ENCODE assay signal across 8 cellular contexts in the genomic region with DNA sequence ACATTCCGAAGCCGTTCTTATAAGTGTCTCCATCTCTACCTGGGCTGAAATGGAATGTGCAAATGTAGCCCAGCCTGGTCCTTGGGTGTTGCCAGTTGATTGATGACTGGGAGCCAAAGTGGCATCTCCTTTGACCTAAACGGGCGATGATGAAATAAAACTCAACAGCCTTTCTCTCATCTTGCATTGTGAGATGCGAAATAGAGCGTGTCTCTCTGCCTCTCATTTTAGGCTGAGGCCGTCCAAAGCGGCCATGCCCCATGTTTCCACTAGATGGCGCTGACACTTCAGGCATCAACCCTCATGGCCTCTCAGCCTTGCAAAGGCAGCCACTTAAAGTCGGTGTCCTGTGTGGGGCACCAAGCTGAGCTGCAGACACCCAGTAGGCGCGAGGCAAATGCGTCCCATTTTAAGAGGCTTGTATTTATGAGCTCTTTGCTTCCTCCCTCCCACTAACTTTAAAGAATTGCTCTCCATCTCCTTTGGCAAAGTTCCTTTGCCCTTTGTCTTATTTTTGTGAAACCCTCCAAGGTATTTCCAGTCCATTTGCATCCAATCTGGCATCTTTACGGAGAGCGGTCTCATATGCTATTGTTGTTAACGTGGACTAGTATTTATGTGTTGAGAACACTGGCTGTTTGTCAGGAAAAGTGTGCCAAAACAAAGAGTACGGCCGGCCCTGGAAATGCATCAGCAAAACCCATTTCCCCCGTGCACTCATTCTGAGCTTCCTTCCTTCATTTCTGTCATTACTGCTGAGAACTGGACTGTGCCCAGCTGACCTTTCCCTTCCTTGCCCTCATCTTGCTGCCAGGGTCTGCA. TPM values are rescaled to one million over a fixed set of nuclear protein-coding genes. Genes with fewer than 3 reads are reported as not detected.
DNase-seq lines count a peak whose midpoint lies in the region; ATAC-seq and TF ChIP-seq lines count a peak whose summit lies in the region.

No MANE protein-coding gene starts in this region.

- H3K4me3 ChIP-seq in adipocyte (ENCODE audit: low read length) = peak overlapping the region; percentile 61

- H3K27me3 Mint-ChIP-seq in HFFc6 (ENCODE audit: insufficient read depth) = peaks cover 16% of the 10 kb centered on the region

- peak overlapping the region; percentile 64 for H3K27ac Mint-ChIP-seq in HFFc6

- peaks cover 59% of the 10 kb centered on the region for H3K36me3 Mint-ChIP-seq in HFFc6 (ENCODE audit: low read depth)

- peak; percentile 99 for TF ChIP-seq CTCF in GM10266 (IDR thresholded peaks at IDR 0.05; ENCODE audit: control insufficient read depth, insufficient read depth, low read depth, missing control alignments)
- peak; percentile 99 for TF ChIP-seq CTCF in HFFc6 (IDR thresholded peaks at IDR 0.05)

- intact Hi-C loops in left cardiac atrium (cut with DNase I) = loop anchor here (5.0 to 10.0 kb wide), 6 partner anchors 61 to 316 kb away; no protein-coding TSS in a partner anchor

- no peaks in the 10 kb centered on the region for H3K36me3 ChIP-seq in adipocyte (ENCODE audit: control insufficient read depth, insufficient read depth, low read length, severe bottlenecking)

- peaks cover 56% of the 10 kb centered on the region for H3K4me1 Mint-ChIP-seq in HFFc6 (ENCODE audit: low read depth)

- H3K4me1 ChIP-seq in adipocyte (ENCODE audit: control insufficient read depth, insufficient read depth, low read length) = peaks cover 30% of the 10 kb centered on the region

- DNase-seq in GM10266 (ENCODE audit: extremely low spot score) = peak; percentile 67
- DNase-seq in HFFc6 = peak; percentile 67
- DNase-seq in NCI-H1092 treated with DMSO at 0.1 percent for 48 hours (lab: John Stamatoyannopoulos, UW) = peak; percentile 60
- DNase-seq in SW480 (ENCODE audit: low spot score) = peak; percentile 78
- DNase-seq in adipocyte (ENCODE audit: low read depth) = peak; percentile 92
- DNase-seq in left cardiac atrium = peak; percentile 81
- peak; percentile 59 for DNase-seq in renal cortical epithelial cell (ENCODE audit: low read depth)
- no peak for DNase-seq in cortex of kidney (lab: John Stamatoyannopoulos, UW)

- no peaks in the 10 kb centered on the region; the same call in 1 of the 2 replicates for H3K9me3 Mint-ChIP-seq in HFFc6

- H3K9ac ChIP-seq in adipocyte (ENCODE audit: low read length) = peak overlapping the region; percentile 65

- peak; percentile 90 to 96 for ATAC-seq in left cardiac atrium

- H3K27me3 ChIP-seq in adipocyte (replicated peaks; ENCODE audit: control insufficient read depth, insufficient read depth, low read length) = no peaks in the 10 kb centered on the region

- H3K9me3 ChIP-seq in adipocyte (ENCODE audit: control insufficient read depth, low read length) = no peaks in the 10 kb centered on the region

- H3K4me3 Mint-ChIP-seq in HFFc6 = peak overlapping the region; percentile 11; the same call in 1 of the 2 replicates

RNA-seq across cellular contexts. Expression of a gene that starts 25.0 kb away (rescaled TPM):
- 100 to 1,000 TPM; 206 to 371 (median 280) TPM for total RNA-seq in HFFc6 (2021; fragmentation: NEBNext Ultra II Directional; extraction: Animal tissue kit (Norgen Biotek cat#: 25700))
- 1 to 10 TPM; 2.6 to 5.6 TPM for total RNA-seq in left cardiac atrium
- 55.9 and 101 TPM in 2 replicates for total RNA-seq in renal cortical epithelial cell

RNA-seq across cellular contexts. Expression of a gene that starts 35.6 kb away (rescaled TPM):
- total RNA-seq in HFFc6 (2021; fragmentation: NEBNext Ultra II Directional; extraction: Animal tissue kit (Norgen Biotek cat#: 25700)) = not detected
- total RNA-seq in left cardiac atrium (not detected), renal cortical epithelial cell (not detected in 2 replicates)
